In genomic region chr2:108293850-108294249, GRCh38 we compare ENCODE assay signal across 34 cellular contexts. TPM values are rescaled to one million over a fixed set of nuclear protein-coding genes. Genes with fewer than 3 reads are reported as not detected.
"Had no signal": no experiment of that assay in that cellular context is flagged by ENCODE, and none has a peak within 500 bp of the region (broad histone marks: within the 10 kb centered on the region; RNA-seq: fewer than 3 reads in every experiment).

No MANE protein-coding gene starts in this region.

- FAIRE-seq: endometrium, islet of Langerhans, keratinocyte had no signal

- H3K4me1 ChIP-seq: colonic mucosa, esophagus squamous epithelium, gastrocnemius medialis, left lung, lower lobe of right lung had no signal

- H3K4me3 ChIP-seq: colonic mucosa, esophagus squamous epithelium, gastrocnemius medialis, heart right ventricle, left lung, lower lobe of right lung, mucosa of descending colon had no signal

- H3K36me3 ChIP-seq: colonic mucosa, esophagus squamous epithelium, gastrocnemius medialis, heart right ventricle, left lung, lower lobe of right lung had no signal

- H3K27ac Mint-ChIP-seq: dendritic cell treated with granulocyte-macrophage colony-stimulating factor and Interleukin-4, amounts not matched to agents 40 ng/mL and 50 ng/mL, for 4 days; effector memory CD8-positive, alpha-beta T cell; endodermal cell; mesothelial cell of epicardium had no signal

- H3K36me3 Mint-ChIP-seq: mesothelial cell of epicardium had no signal

- H3K27ac ChIP-seq: colonic mucosa, epithelial cell of prostate, esophagus squamous epithelium, gastrocnemius medialis, heart right ventricle, left lung, lower lobe of right lung had no signal

- DNase-seq: colonic mucosa; cortex of kidney; effector CD8-positive, alpha-beta T cell; effector memory CD8-positive, alpha-beta T cell; endodermal cell; erythroblast; esophagus squamous epithelium; foreskin fibroblast; foreskin melanocyte; gastrocnemius medialis; glutamatergic neuron; head of caudate nucleus; heart right ventricle; hippocampal formation; left cardiac atrium; left lung; left ventricle myocardium superior; lower lobe of right lung; mesenchymal stem cell; mucosa of descending colon had no signal

- H3K27me3 ChIP-seq: colonic mucosa, esophagus squamous epithelium, gastrocnemius medialis, heart right ventricle, left lung had no signal

- H3K27me3 Mint-ChIP-seq: dendritic cell treated with granulocyte-macrophage colony-stimulating factor and Interleukin-4, amounts not matched to agents 40 ng/mL and 50 ng/mL, for 4 days had no signal

- ATAC-seq: effector memory CD8-positive, alpha-beta T cell; esophagus mucosa; gastrocnemius medialis; heart right ventricle; left cardiac atrium; left lung; left ventricle myocardium superior; lower lobe of right lung; mucosa of descending colon had no signal

- H3K9me3 ChIP-seq: colonic mucosa, esophagus squamous epithelium, gastrocnemius medialis, left lung, lower lobe of right lung, mucosa of descending colon had no signal

- H3K4me3 Mint-ChIP-seq: dendritic cell treated with granulocyte-macrophage colony-stimulating factor and Interleukin-4, amounts not matched to agents 40 ng/mL and 50 ng/mL, for 4 days; effector memory CD8-positive, alpha-beta T cell; endodermal cell; mesothelial cell of epicardium had no signal

- H3K9me3 Mint-ChIP-seq: dendritic cell treated with granulocyte-macrophage colony-stimulating factor and Interleukin-4, amounts not matched to agents 40 ng/mL and 50 ng/mL, for 4 days; endodermal cell had no signal

RNA-seq across cellular contexts. Expression of gene SULT1C2, which starts 5.2 kb away (rescaled TPM):
- total RNA-seq: dermis microvascular lymphatic vessel endothelial cell, esophagus mucosa, glomerular endothelial cell, lung microvascular endothelial cell, mesothelial cell of epicardium had no signal
- polyA plus RNA-seq: keratinocyte had no signal

RNA-seq across cellular contexts. Expression of gene SULT1C3, which starts 54.1 kb away (rescaled TPM):
- total RNA-seq: dermis microvascular lymphatic vessel endothelial cell, endodermal cell, esophagus squamous epithelium, gastrocnemius medialis, glomerular endothelial cell, heart right ventricle, kidney epithelial cell, left cardiac atrium, left lung, left ventricle myocardium superior, lower leg skin, lower lobe of right lung, lung microvascular endothelial cell, mesenteric fat pad, mesothelial cell of epicardium, myocyte had no signal
- polyA plus RNA-seq: heart right ventricle, keratinocyte had no signal
